ENCODE assay signal across 18 cellular contexts in genomic region chr3:150913174-150913922, GRCh38. TPM values are rescaled to one million over a fixed set of nuclear protein-coding genes. Genes with fewer than 3 reads are reported as not detected.
DNase-seq lines count a peak whose midpoint lies in the region; ATAC-seq and TF ChIP-seq lines count a peak whose summit lies in the region.
"Had no signal": no experiment of that assay in that cellular context is flagged by ENCODE, and none has a peak within 500 bp of the region (broad histone marks: within the 10 kb centered on the region; RNA-seq: fewer than 3 reads in every experiment).

No MANE protein-coding gene starts in this region.

- peak in 1 of 2 donors; percentile 11 for DNase-seq in cardiac muscle cell (ENCODE audit: low read depth in 1 of 2, low spot score in 1 of 2)
- DNase-seq in left cardiac atrium: no peak
- peak; percentile 97 for DNase-seq in NCI-H1694 treated with DMSO at 0.1 percent for 48 hours (lab: John Stamatoyannopoulos, UW)
- DNase-seq in heart left ventricle: peak in 1 of 5 donors; percentile 39
- no peak for DNase-seq in activated CD4-positive, CD25-positive, alpha-beta regulatory T cell treated with anti-CD3 and anti-CD28 coated beads, Interleukin-2, amount 50 U/mL, for 72 hours
- DNase-seq in thyroid gland: no peak
- DNase-seq in substantia nigra (lab: John Stamatoyannopoulos, UW): no peak
- DNase-seq: activated CD4-positive, alpha-beta T cell treated with anti-CD3 and anti-CD28 coated beads for 1 hour; activated CD8-positive, alpha-beta memory T cell treated with anti-CD3 and anti-CD28 coated beads, Interleukin-2, amount 50 U/mL, for 4 hours; activated gamma-delta T cell treated with Interleukin-2 at 50 U/mL for 16 hours; aorta; NCI-H774; stimulated activated CD4-positive, alpha-beta T cell treated with anti-CD3 and anti-CD28 coated beads, Interleukin-2, amount 100 ng/mL, for 24 hours had no signal

- intact Hi-C loops in left cardiac atrium (cut with DNase I): no loop called here
- intact Hi-C loops in heart left ventricle (cut with DNase I): no loop called here
- intact Hi-C loops in thyroid gland (cut with DNase I): no loop called here

- H3K27ac ChIP-seq in cardiac muscle cell (peak overlapping the region; percentile 34), heart left ventricle (peak overlapping the region in 8 of 12 donors; percentile 2 to 71 (median 38)), thyroid gland (no peak overlapping the region), substantia nigra (ENCODE audit: low read depth, low read length, poor library complexity, severe bottlenecking) (no peak overlapping the region)
- H3K27ac ChIP-seq: coronary artery, epithelial cell of prostate had no signal

- ATAC-seq in left cardiac atrium (no peak), heart left ventricle (peak; percentile 61 to 95 (median 80)), HG03139 (IDR thresholded peaks at IDR 0.05; ENCODE audit: unreplicated experiment) (no peak)

- no peak for TF ChIP-seq POLR2A in heart left ventricle (IDR thresholded peaks at IDR 0.05)
- TF ChIP-seq POLR2A in thyroid gland (IDR thresholded peaks at IDR 0.05): no peak

- H3K27me3 ChIP-seq in cardiac muscle cell: no peaks in the 10 kb centered on the region
- peaks cover 0 to 5% (median 0%) of the 10 kb centered on the region in 9 donors for H3K27me3 ChIP-seq in heart left ventricle
- no peaks in the 10 kb centered on the region for H3K27me3 ChIP-seq in thyroid gland

- H3K36me3 ChIP-seq in cardiac muscle cell (no peaks in the 10 kb centered on the region), heart left ventricle (no peaks in the 10 kb centered on the region), thyroid gland (no peaks in the 10 kb centered on the region)

- H3K9me3 ChIP-seq in cardiac muscle cell (ENCODE audit: low read depth) (no peaks in the 10 kb centered on the region), heart left ventricle (no peaks in the 10 kb centered on the region), thyroid gland (no peaks in the 10 kb centered on the region)

- WGBS in heart left ventricle, 4 donors: 22 to 28% (median 23%) methylated on average over 4 of the region's 4 CpGs
- 73 to 85% methylated on average over 4 of the region's 4 CpGs for WGBS in thyroid gland, 2 donors

- H3K4me1 ChIP-seq in cardiac muscle cell (ENCODE audit: low read depth): peaks cover 16% of the 10 kb centered on the region
- H3K4me1 ChIP-seq in heart left ventricle: peaks cover 0 to 9% (median 3%) of the 10 kb centered on the region in 12 donors
- H3K4me1 ChIP-seq in thyroid gland: no peaks in the 10 kb centered on the region

- H3K4me3 ChIP-seq in cardiac muscle cell (no peak overlapping the region), heart left ventricle (no peak overlapping the region), thyroid gland (replicated peaks in 1 of 3) (no peak overlapping the region)
- H3K4me3 ChIP-seq: coronary artery had no signal

- TF ChIP-seq CTCF in cardiac muscle cell (IDR thresholded peaks at IDR 0.05; ENCODE audit: low read depth, low read length) (no peak), heart left ventricle (IDR thresholded peaks at IDR 0.05) (no peak), thyroid gland (IDR thresholded peaks at IDR 0.05) (no peak)

RNA-seq across cellular contexts. Expression of gene MINDY4B, which starts 8.1 kb away (rescaled TPM):
- not detected in 2 replicates for total RNA-seq in cardiac muscle cell
- not detected in 2 replicates for polyA plus RNA-seq in cardiac muscle cell
- total RNA-seq in left cardiac atrium: not detected
- under 1 TPM in 1 of 9 donors, not detected in 8; 0.56 TPM for total RNA-seq in heart left ventricle
- not detected for polyA plus RNA-seq in heart left ventricle
- not detected for total RNA-seq in thyroid gland
- total RNA-seq: aorta, M059J, mesothelial cell of epicardium had no signal
- polyA plus RNA-seq: aorta had no signal

RNA-seq across cellular contexts. Expression of gene CLRN1, which starts 59.2 kb away (rescaled TPM):
- total RNA-seq in cardiac muscle cell (not detected in 2 replicates), left cardiac atrium (not detected), heart left ventricle (not detected), thyroid gland (not detected)
- polyA plus RNA-seq in cardiac muscle cell (not detected in 2 replicates), heart left ventricle (not detected)
- total RNA-seq: aorta, M059J, mesothelial cell of epicardium had no signal
- polyA plus RNA-seq: aorta had no signal

Comparison
In these comparisons a context has a peak if more than half of its experiments do, and no peak if none do; other contexts are left out.
1. ATAC-seq: peak in heart left ventricle (4 of 4); none in left cardiac atrium (0 of 2) and HG03139 (single experiment).
2. H3K27ac ChIP-seq: peak in cardiac muscle cell (single experiment) and heart left ventricle (8 of 12); none in thyroid gland (0 of 3) and substantia nigra (single experiment).